21 cellular contexts compared by ENCODE assay signal in genomic region chr13:98810746-98811145, GRCh38. TPM values are rescaled to one million over a fixed set of nuclear protein-coding genes. Genes with fewer than 3 reads are reported as not detected.
DNase-seq lines count a peak whose midpoint lies in the region; ATAC-seq, FAIRE-seq and TF ChIP-seq lines count a peak whose summit lies in the region.
"Had no signal": no experiment of that assay in that cellular context is flagged by ENCODE, and none has a peak within 500 bp of the region (broad histone marks: within the 10 kb centered on the region; RNA-seq: fewer than 3 reads in every experiment).

No MANE protein-coding gene starts in this region.

- H3K4me1 ChIP-seq in K562 (replicated peaks in 1 of 2; ENCODE audit: control insufficient read depth in 2 of 2, insufficient read depth in 2 of 2, low read length in 2 of 2), result no peaks in the 10 kb centered on the region

- H3K9me3 Mint-ChIP-seq in HFFc6, result no peaks in the 10 kb centered on the region
- H3K9me3 Mint-ChIP-seq: CD4-positive, CD25-positive, alpha-beta regulatory T cell; GM23338 had no signal

- ATAC-seq in K562 (peak; percentile 32; the same call in 1 of the 3 replicates), HG03095 (IDR thresholded peaks at IDR 0.05; ENCODE audit: unreplicated experiment) (no peak)
- ATAC-seq: GM23338 had no signal

- no peak for TF ChIP-seq POLR2A in H54 (IDR thresholded peaks at IDR 0.05; ENCODE audit: low read depth, low read length)
- no peak for TF ChIP-seq POLR2A in K562 (conservative IDR thresholded peaks at IDR 0.05)

- no peak overlapping the region for H3K27ac Mint-ChIP-seq in HFFc6
- H3K27ac Mint-ChIP-seq: GM23338 had no signal

- no peak for TF ChIP-seq EP300 in K562 (IDR thresholded peaks at IDR 0.05; ENCODE audit: low read length)

- TF ChIP-seq CTCF in K562 (IDR thresholded peaks at IDR 0.05 in 2 of 3, conservative IDR thresholded peaks at IDR 0.05 in 1 of 3; ENCODE audit: insufficient read depth in 2 of 3, low read depth in 1 of 3, low read length in 3 of 3) (no peak), HFFc6 (IDR thresholded peaks at IDR 0.05) (no peak)

- H3K27me3 Mint-ChIP-seq in HFFc6 (ENCODE audit: insufficient read depth), result no peaks in the 10 kb centered on the region
- H3K27me3 Mint-ChIP-seq: CD4-positive, CD25-positive, alpha-beta regulatory T cell had no signal

- H3K4me3 ChIP-seq in K562, result no peak overlapping the region
- H3K4me3 ChIP-seq: GM23338 had no signal

- H4K20me1 ChIP-seq in K562 (replicated peaks; ENCODE audit: control insufficient read depth, insufficient read depth, low read length), result no peaks in the 10 kb centered on the region

- peak; percentile 13 for DNase-seq in EH (ENCODE audit: low read depth)
- DNase-seq in H54 (ENCODE audit: insufficient read length, low spot score), result no peak
- DNase-seq in RPMI7951 (ENCODE audit: low read depth), result peak; percentile 31
- DNase-seq in K562 (ENCODE audit: extremely low read depth in 1 of 4, low spot score in 3 of 4), result peak in 1 of 4 experiments; percentile 22
- no peak for DNase-seq in HFFc6
- no peak for DNase-seq in NCI-H82 treated with DMSO at 0.1 percent for 48 hours (lab: John Stamatoyannopoulos, UW; ENCODE audit: unreplicated experiment)
- DNase-seq: ACHN; Calu3; CD4-positive, CD25-positive, alpha-beta regulatory T cell; DMS79; GF-D8; NCI-H1092; NCI-H1694; NCI-H2107; NCI-H774; SIG-M5 had no signal

- H3K4me2 ChIP-seq in K562 (ENCODE audit: insufficient read depth, low read length), result no peak overlapping the region
- H3K4me2 ChIP-seq: GM23338 had no signal

- in situ Hi-C loops in K562 (cut with MboI), result no loop called here

- no peaks in the 10 kb centered on the region for H3K9me1 ChIP-seq in K562 (ENCODE audit: control insufficient read depth, insufficient read depth, low read length)

- no peaks in the 10 kb centered on the region for H3K9me3 ChIP-seq in K562 (replicated peaks; ENCODE audit: control insufficient read depth, insufficient read depth, low read depth, low read length)

- intact Hi-C loops in K562 (cut with micrococcal nuclease), result no loop called here

- peaks cover 3% of the 10 kb centered on the region; the same call in 1 of the 3 replicates for H3K36me3 ChIP-seq in K562 (ENCODE audit: control insufficient read depth, insufficient read depth, low read length)

- peaks cover 16% of the 10 kb centered on the region for H3K36me3 Mint-ChIP-seq in HFFc6 (ENCODE audit: low read depth)

- H3K9ac ChIP-seq in K562 (ENCODE audit: insufficient read depth in 1 of 2, low read depth in 2 of 2, low read length in 2 of 2), result no peak overlapping the region

- no peak overlapping the region for H3K4me3 Mint-ChIP-seq in HFFc6
- H3K4me3 Mint-ChIP-seq: CD4-positive, CD25-positive, alpha-beta regulatory T cell; GM23338 had no signal

- no peak overlapping the region for H3K27ac ChIP-seq in K562 (ENCODE audit: extremely low read depth, low read depth, low read length)

- FAIRE-seq in H54 (lab: Jason Lieb, UNC), result peak; percentile 84
- FAIRE-seq in K562 (lab: Jason Lieb, UNC), result peak; percentile 40
- FAIRE-seq: RCC 7860 had no signal

- no CpG with 5 or more reads among the region's 1 CpG for whole genome bisulfite sequencing in K562 (ENCODE audit: insufficient coverage, low coverage, missing lambda C conversion rate)

- no TSS peak for BruUV-seq in K562 (replicated peaks; lab: Mats Ljungman, UMichigan)

- H3K79me2 ChIP-seq in K562 (ENCODE audit: control insufficient read depth, insufficient read depth, low read length), result no peaks in the 10 kb centered on the region

- no peaks in the 10 kb centered on the region for H3K27me3 ChIP-seq in K562 (ENCODE audit: control insufficient read depth in 2 of 2, insufficient read depth in 2 of 2, low read length in 2 of 2)

- peaks cover 5% of the 10 kb centered on the region for H3K4me1 Mint-ChIP-seq in HFFc6 (ENCODE audit: low read depth)
- H3K4me1 Mint-ChIP-seq: CD4-positive, CD25-positive, alpha-beta regulatory T cell had no signal

- POLR2A ChIA-PET in K562 (lab: Yijun Ruan, JAX), result interaction anchor here (0.7 kb wide), 1 partner anchor 867 kb away, joined by 3 read pairs; no protein-coding TSS in a partner anchor

- no peak overlapping the region for H2AFZ ChIP-seq in K562 (ENCODE audit: low read depth, low read length)
- H2AFZ ChIP-seq: GM23338 had no signal

- CTCF ChIA-PET in K562 (lab: Yijun Ruan, JAX; ENCODE audit: low intra/inter-chr PET ratio), result interaction anchor here (0.6 kb wide), 1 partner anchor 623 kb away, joined by 3 read pairs; no protein-coding TSS in a partner anchor

- TF ChIP-seq RAD21 in K562 (CRISPR knock-in tag; conservative IDR thresholded peaks at IDR 0.05 in 1 of 2, IDR thresholded peaks at IDR 0.05 in 1 of 2), result no peak

TF ChIP-seq in K562, 482 proteins besides CTCF, POLR2A, EP300 and RAD21:
- TF ChIP-seq USF1 (CRISPR knock-in tag; IDR thresholded peaks at IDR 0.05) (peak; percentile 75), MXD1 (CRISPR knock-in tag; IDR thresholded peaks at IDR 0.05; ENCODE audit: borderline replicate concordance, poor library complexity, severe bottlenecking) (no peak), RAD51 (IDR thresholded peaks at IDR 0.05; ENCODE audit: borderline replicate concordance, low read depth) (peak; percentile 54), CEBPB (tag; IDR thresholded peaks at IDR 0.05) (peak; percentile 64), USF2 (CRISPR knock-in tag; IDR thresholded peaks at IDR 0.05) (peak; percentile 77), KAT8 (IDR thresholded peaks at IDR 0.05; ENCODE audit: low read depth) (no peak), PTBP1 (IDR thresholded peaks at IDR 0.05; ENCODE audit: low read depth, low read length) (no peak), MED1 (CRISPR knock-in tag; IDR thresholded peaks at IDR 0.05; ENCODE audit: borderline replicate concordance) (no peak), CEBPG (CRISPR knock-in tag; IDR thresholded peaks at IDR 0.05) (peak; percentile 16; the same call in 1 of the 2 replicates), CEBPG (tag; conservative IDR thresholded peaks at IDR 0.05 in 1 of 2, IDR thresholded peaks at IDR 0.05 in 1 of 2) (peak in 1 of 2 experiments; percentile 45; a peak in 2 of 4 replicates), KDM5B (IDR thresholded peaks at IDR 0.05; ENCODE audit: insufficient replicate concordance, low read depth, low read length) (no peak), MITF (IDR thresholded peaks at IDR 0.05) (no peak), MXI1 (IDR thresholded peaks at IDR 0.05; ENCODE audit: low read depth, low read length) (no peak), TEAD4 (IDR thresholded peaks at IDR 0.05; ENCODE audit: low read length) (no peak), TEAD4 (CRISPR knock-in tag; IDR thresholded peaks at IDR 0.05; ENCODE audit: borderline replicate concordance) (no peak)

RNA-seq across cellular contexts. Expression of gene SLC15A1, which starts 58.3 kb away (rescaled TPM):
- under 0.01 TPM in 1 of 2 replicates, not detected in the other for total RNA-seq in RPMI7951 (2014; rRNA removed; shearing (Covaris generic))
- total RNA-seq in K562 (2011; cell fraction: chromatin; rRNA removed; ENCODE audit: low replicate concordance), result not detected in 2 replicates
- not detected in 2 replicates for total RNA-seq in K562 (2011; cell fraction: nucleolus; rRNA removed)
- total RNA-seq in K562 (2011; cell fraction: nucleoplasm; rRNA removed), result not detected in 2 replicates
- total RNA-seq in K562 (2014; rRNA removed), result not detected in 2 replicates
- total RNA-seq in K562 (2014; rRNA removed; fragmentation: Illumina TruSeq; extraction: Trizol), result not detected in 2 replicates
- not detected in 2 replicates for total RNA-seq in K562 (2015; rRNA removed; fragmentation: Illumina TruSeq; extraction: Trizol)
- not detected in 2 replicates for total RNA-seq in K562 (2021)
- not detected in 2 replicates for polyA plus RNA-seq in K562 (2011; rRNA removed)
- not detected in 2 replicates for polyA plus RNA-seq in K562 (2011; cell fraction: cytosol; rRNA removed)
- not detected in 2 replicates for polyA plus RNA-seq in K562 (2011; cell fraction: nucleus; rRNA removed)
- not detected in 2 replicates for polyA plus RNA-seq in K562 (2012)
- polyA plus RNA-seq in K562 (2014; fragmentation: Illumina TruSeq; extraction: Trizol), result not detected in 2 replicates
- not detected for polyA plus RNA-seq in K562 (2014; fragmentation: Nextera tagmentation; extraction: Ambion mirVana)
- polyA plus RNA-seq in K562 (2014; rRNA removed), result not detected in 2 replicates
- polyA minus RNA-seq in K562 (2011; rRNA and poly(A)+ RNA removed), result not detected in 2 replicates
- not detected in 2 replicates for polyA minus RNA-seq in K562 (2011; cell fraction: cytosol; rRNA and poly(A)+ RNA removed)
- polyA minus RNA-seq in K562 (2011; cell fraction: nucleus; rRNA and poly(A)+ RNA removed), result not detected in 2 replicates
- total RNA-seq in HFFc6 (2021; fragmentation: NEBNext Ultra II Directional; extraction: Animal tissue kit (Norgen Biotek cat#: 25700)), result not detected
- total RNA-seq: CD4-positive, CD25-positive, alpha-beta regulatory T cell; LHCN-M2; NCI-H460 had no signal
- polyA plus RNA-seq: CD4-positive, CD25-positive, alpha-beta regulatory T cell had no signal

Comparison
In these comparisons a context has a peak if more than half of its experiments do, and no peak if none do; other contexts are left out.
1. DNase-seq: peak in EH (single experiment) and RPMI7951 (single experiment); none in H54 (single experiment), HFFc6 (single experiment) and NCI-H82 treated with DMSO at 0.1 percent for 48 hours (single experiment).